Comparison of ENCODE assay signal across 21 cellular contexts in the genomic region with DNA sequence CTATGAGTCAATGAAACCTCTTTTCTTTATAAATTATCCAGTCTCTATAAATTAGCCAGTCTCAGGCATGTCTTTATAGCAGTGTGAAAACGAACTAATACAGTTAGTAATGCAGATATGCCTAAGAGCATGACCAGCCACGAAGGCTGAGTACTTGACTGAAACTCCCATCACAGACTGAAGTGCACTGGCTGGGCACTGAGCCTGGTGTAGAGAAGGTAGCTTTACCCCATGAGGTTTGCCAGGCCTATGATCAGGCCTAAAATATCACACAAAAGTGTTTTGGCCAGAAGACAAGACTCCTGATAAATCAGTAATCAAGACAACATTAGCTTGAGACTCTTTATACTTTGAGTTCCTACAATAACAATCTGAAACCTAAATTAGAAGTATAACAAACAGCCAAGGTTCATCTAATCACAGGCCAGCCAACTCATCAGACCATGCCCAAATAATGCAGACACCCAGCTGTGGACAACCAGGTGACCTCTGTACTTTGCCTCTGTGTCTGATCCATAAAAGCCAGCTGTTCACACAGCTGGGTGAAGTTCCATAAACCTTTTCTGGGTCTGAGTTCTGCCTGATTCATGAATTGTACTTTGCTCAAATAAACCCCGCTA.
DNase-seq lines count a peak whose midpoint lies in the region; ATAC-seq, FAIRE-seq and TF ChIP-seq lines count a peak whose summit lies in the region.
"Had no signal": no experiment of that assay in that cellular context is flagged by ENCODE, and none has a peak within 500 bp of the region (broad histone marks: within the 10 kb centered on the region; RNA-seq: fewer than 3 reads in every experiment).

No MANE protein-coding gene starts in this region.

- H3K4me1 ChIP-seq in H9 (ENCODE audit: insufficient read depth, low read length) (peaks cover 7% of the 10 kb centered on the region; the same call in 1 of the 2 replicates), astrocyte (ENCODE audit: insufficient read depth, low read length) (peaks cover 1% of the 10 kb centered on the region), neuronal stem cell (ENCODE audit: control insufficient read depth in 2 of 2, insufficient read depth in 1 of 2, low read depth in 1 of 2, low read length in 2 of 2) (peaks cover 0 to 6% of the 10 kb centered on the region in 2 donors)

- no peaks in the 10 kb centered on the region for H3K79me2 ChIP-seq in H9 (ENCODE audit: insufficient read depth, low read length)
- H3K79me2 ChIP-seq in astrocyte (ENCODE audit: insufficient read depth, low read length), result no peaks in the 10 kb centered on the region

- H2AK5ac ChIP-seq in H9 (ENCODE audit: insufficient read length, low read length), result no peak overlapping the region
- H2AK5ac ChIP-seq in neuronal stem cell (ENCODE audit: low read depth, low read length), result no peak overlapping the region

- H3K27ac ChIP-seq in H9 (ENCODE audit: insufficient read length, low read depth, low read length) (peak overlapping the region; percentile 74), astrocyte (ENCODE audit: low read depth, low read length) (no peak overlapping the region), neuronal stem cell (replicated peaks; ENCODE audit: low read length) (peak overlapping the region; percentile 73)
- H3K27ac ChIP-seq: HL-60, KMS-11 had no signal

- H2BK15ac ChIP-seq in H9 (ENCODE audit: low read depth, low read length) (no peak overlapping the region), neuronal stem cell (ENCODE audit: low read length) (no peak overlapping the region)

- H2BK120ac ChIP-seq in H9 (ENCODE audit: low read depth, low read length, poor library complexity, severe bottlenecking) (no peak overlapping the region), neuronal stem cell (ENCODE audit: low read depth, low read length) (no peak overlapping the region)

- no peak overlapping the region for H3K56ac ChIP-seq in H9 (ENCODE audit: insufficient read length, low read depth, low read length)

- peak overlapping the region; percentile 59 for H2BK5ac ChIP-seq in H9 (ENCODE audit: insufficient read length, low read length)
- no peak overlapping the region for H2BK5ac ChIP-seq in neuronal stem cell (ENCODE audit: low read length)

- no peak overlapping the region for H3K4me3 ChIP-seq in astrocyte (ENCODE audit: insufficient read depth, low read depth, low read length)
- no peak overlapping the region for H3K4me3 ChIP-seq in neuronal stem cell (ENCODE audit: low read length in 2 of 2)

- H2BK12ac ChIP-seq in H9 (ENCODE audit: insufficient read length, low read depth, low read length), result no peak overlapping the region
- no peak overlapping the region for H2BK12ac ChIP-seq in neuronal stem cell (ENCODE audit: low read length)

- no peak overlapping the region for H3K4me2 ChIP-seq in H9 (ENCODE audit: insufficient read depth, insufficient read length, low read length)
- no peak overlapping the region for H3K4me2 ChIP-seq in astrocyte (ENCODE audit: low read length)
- no peak overlapping the region for H3K4me2 ChIP-seq in neuronal stem cell (ENCODE audit: insufficient read depth, low read length, poor library complexity, severe bottlenecking)
- H3K4me2 ChIP-seq: KMS-11, SK-N-SH had no signal

- no peak for FAIRE-seq in astrocyte (lab: Jason Lieb, UNC)
- FAIRE-seq: H54 had no signal

- H3K36me3 ChIP-seq in astrocyte (ENCODE audit: insufficient read depth, low read length) (no peaks in the 10 kb centered on the region), neuronal stem cell (replicated peaks in 1 of 2; ENCODE audit: control insufficient read depth in 2 of 2, insufficient read depth in 2 of 2, low read length in 2 of 2) (no peaks in the 10 kb centered on the region)

- no peaks in the 10 kb centered on the region for H3K9me3 ChIP-seq in H9 (ENCODE audit: control insufficient read depth, low read depth, low read length)
- H3K9me3 ChIP-seq in astrocyte (ENCODE audit: insufficient read depth, low read depth, low read length), result no peaks in the 10 kb centered on the region
- peaks cover 0 to 16% of the 10 kb centered on the region in 2 donors for H3K9me3 ChIP-seq in neuronal stem cell (replicated peaks in 1 of 2; ENCODE audit: control insufficient read depth in 2 of 2, insufficient read depth in 1 of 2, low read depth in 1 of 2, low read length in 2 of 2)
- H3K9me3 ChIP-seq: SK-N-SH had no signal

- peaks cover 14 to 45% of the 10 kb centered on the region in 2 experiments; a peak in 4 of 5 replicates for H3K9me3 Mint-ChIP-seq in H9
- peaks cover 14% of the 10 kb centered on the region for H3K9me3 Mint-ChIP-seq in astrocyte (ENCODE audit: unreplicated experiment)

- H3K27me3 Mint-ChIP-seq in H9 (ENCODE audit: low read depth) (no peaks in the 10 kb centered on the region; the same call in 1 of the 2 replicates), astrocyte (ENCODE audit: low read depth, unreplicated experiment) (no peaks in the 10 kb centered on the region)

- no peak overlapping the region for H4K5ac ChIP-seq in H9 (ENCODE audit: insufficient read length, low read depth, low read length)

- H3K9ac ChIP-seq in H9 (ENCODE audit: extremely low read depth, insufficient read length, low read length) (no peak overlapping the region), astrocyte (ENCODE audit: low read length) (no peak overlapping the region), neuronal stem cell (ENCODE audit: low read depth, low read length, poor library complexity) (no peak overlapping the region)
- H3K9ac ChIP-seq: KMS-11, SK-N-SH had no signal

- H3K4ac ChIP-seq in H9 (ENCODE audit: low read depth, low read length) (no peak overlapping the region), neuronal stem cell (ENCODE audit: low read length) (no peak overlapping the region)

- H3K4me1 Mint-ChIP-seq in H9 (peaks cover 23 to 52% of the 10 kb centered on the region in 2 experiments), astrocyte (ENCODE audit: low read depth, unreplicated experiment) (peaks cover 30% of the 10 kb centered on the region)
- H3K4me1 Mint-ChIP-seq: CD14-positive monocyte had no signal

- no peak overlapping the region for H3K14ac ChIP-seq in H9 (ENCODE audit: insufficient read depth, low read length)
- H3K14ac ChIP-seq in neuronal stem cell (ENCODE audit: low read length), result no peak overlapping the region

- ATAC-seq in left ventricle myocardium superior (peak; percentile 98), SK-N-SH treated with all-trans-retinoic acid at 6 μM for 48 hours (no peak), GM19463 (IDR thresholded peaks at IDR 0.05; ENCODE audit: unreplicated experiment) (no peak)
- ATAC-seq: Panc1 had no signal

- H3K36me3 Mint-ChIP-seq in H9 (ENCODE audit: insufficient read depth in 1 of 3, low read depth in 3 of 3) (peaks cover 14 to 43% (median 34%) of the 10 kb centered on the region in 3 experiments), astrocyte (ENCODE audit: low read depth, unreplicated experiment) (no peaks in the 10 kb centered on the region)
- H3K36me3 Mint-ChIP-seq: CD14-positive monocyte had no signal

- H3K4me3 Mint-ChIP-seq in H9 (no peak overlapping the region), astrocyte (ENCODE audit: unreplicated experiment) (no peak overlapping the region)
- H3K4me3 Mint-ChIP-seq: CD14-positive monocyte had no signal

- TF ChIP-seq CTCF in H9 (conservative IDR thresholded peaks at IDR 0.05), result no peak
- no peak for TF ChIP-seq CTCF in astrocyte (IDR thresholded peaks at IDR 0.05; ENCODE audit: insufficient read depth, low read depth, low read length)

- H4K20me1 ChIP-seq in H9 (ENCODE audit: control insufficient read depth, insufficient read depth, insufficient read length) (no peaks in the 10 kb centered on the region), astrocyte (ENCODE audit: insufficient read depth, low read length) (no peaks in the 10 kb centered on the region)

- H3K18ac ChIP-seq in H9 (ENCODE audit: insufficient read length, low read depth, low read length), result no peak overlapping the region
- H3K18ac ChIP-seq in neuronal stem cell (ENCODE audit: low read length), result no peak overlapping the region

- in situ Hi-C loops in G401 (cut with HindIII; ENCODE audit: low sequenced_read_pairs), result no loop called here

- H3K23ac ChIP-seq in H9 (ENCODE audit: insufficient read length, low read depth, low read length) (no peak overlapping the region), neuronal stem cell (ENCODE audit: low read depth, low read length, poor library complexity) (no peak overlapping the region)

- no peak overlapping the region for H2BK20ac ChIP-seq in H9 (ENCODE audit: low read depth, low read length, poor library complexity, severe bottlenecking)

- no peak overlapping the region for H4K91ac ChIP-seq in H9 (ENCODE audit: insufficient read length, low read depth, low read length)
- H4K91ac ChIP-seq in neuronal stem cell (ENCODE audit: low read depth, low read length, poor library complexity), result no peak overlapping the region

- H3T11ph ChIP-seq in H9 (ENCODE audit: low read length), result no peak overlapping the region

- H3K27me3 ChIP-seq in H9 (ENCODE audit: insufficient read depth, low read length) (no peaks in the 10 kb centered on the region), astrocyte (ENCODE audit: insufficient read depth, low read length) (no peaks in the 10 kb centered on the region), neuronal stem cell (ENCODE audit: control insufficient read depth in 3 of 3, insufficient read depth in 3 of 3, low read depth in 1 of 3, low read length in 3 of 3) (no peaks in the 10 kb centered on the region)

- no peaks in the 10 kb centered on the region for H3K23me2 ChIP-seq in H9 (ENCODE audit: insufficient read length, low read depth, low read length, poor library complexity, severe bottlenecking)

- peak overlapping the region; percentile 96 to 99 (median 97) for H3K27ac Mint-ChIP-seq in H9
- H3K27ac Mint-ChIP-seq in astrocyte (ENCODE audit: unreplicated experiment), result peak overlapping the region; percentile 41
- H3K27ac Mint-ChIP-seq: CD14-positive monocyte had no signal

- no peak for DNase-seq in H9
- DNase-seq in astrocyte (ENCODE audit: low read depth), result no peak
- peak; percentile 77 for DNase-seq in left ventricle myocardium superior
- no peak for DNase-seq in neuronal stem cell (ENCODE audit: low spot score)
- no peak for DNase-seq in cortex of kidney (lab: John Stamatoyannopoulos, UW)
- no peak for DNase-seq in G401 (ENCODE audit: low spot score)
- DNase-seq: COR-L47, NCI-H1048, NCI-H146, NCI-H2081 treated with DMSO at 0.1 percent for 48 hours, NCI-H510A treated with DMSO at 0.1 percent for 48 hours, NCI-H82, SHP77, SK-N-SH had no signal

- WGBS in H9 (ENCODE audit: extremely low coverage, insufficient read length, low lambda C conversion rate), result no CpG with 5 or more reads among the region's 3 CpGs
- no CpG with 5 or more reads among the region's 3 CpGs for WGBS in neuronal stem cell (ENCODE audit: extremely low coverage in 2 of 2, insufficient read length in 2 of 2, insufficient replicate concordance in 1 of 2), 2 donors

- H4K8ac ChIP-seq in H9 (replicated peaks; ENCODE audit: insufficient read length, low read depth, low read length), result no peak overlapping the region
- no peak overlapping the region for H4K8ac ChIP-seq in neuronal stem cell (ENCODE audit: low read depth, low read length)

- H2AFZ ChIP-seq in H9 (ENCODE audit: low read length) (no peak overlapping the region), astrocyte (ENCODE audit: low read depth, low read length) (no peak overlapping the region), neuronal stem cell (ENCODE audit: low read length) (no peak overlapping the region)

- no peaks in the 10 kb centered on the region for H3K79me1 ChIP-seq in H9 (ENCODE audit: insufficient read depth, low read depth, low read length, poor library complexity, severe bottlenecking)
- H3K79me1 ChIP-seq in neuronal stem cell (ENCODE audit: low read depth, low read length), result no peaks in the 10 kb centered on the region

- intact Hi-C loops in left ventricle myocardium superior (cut with micrococcal nuclease), result no loop called here
